Comparison of ENCODE assay signal across 17 cellular contexts in the genomic region with DNA sequence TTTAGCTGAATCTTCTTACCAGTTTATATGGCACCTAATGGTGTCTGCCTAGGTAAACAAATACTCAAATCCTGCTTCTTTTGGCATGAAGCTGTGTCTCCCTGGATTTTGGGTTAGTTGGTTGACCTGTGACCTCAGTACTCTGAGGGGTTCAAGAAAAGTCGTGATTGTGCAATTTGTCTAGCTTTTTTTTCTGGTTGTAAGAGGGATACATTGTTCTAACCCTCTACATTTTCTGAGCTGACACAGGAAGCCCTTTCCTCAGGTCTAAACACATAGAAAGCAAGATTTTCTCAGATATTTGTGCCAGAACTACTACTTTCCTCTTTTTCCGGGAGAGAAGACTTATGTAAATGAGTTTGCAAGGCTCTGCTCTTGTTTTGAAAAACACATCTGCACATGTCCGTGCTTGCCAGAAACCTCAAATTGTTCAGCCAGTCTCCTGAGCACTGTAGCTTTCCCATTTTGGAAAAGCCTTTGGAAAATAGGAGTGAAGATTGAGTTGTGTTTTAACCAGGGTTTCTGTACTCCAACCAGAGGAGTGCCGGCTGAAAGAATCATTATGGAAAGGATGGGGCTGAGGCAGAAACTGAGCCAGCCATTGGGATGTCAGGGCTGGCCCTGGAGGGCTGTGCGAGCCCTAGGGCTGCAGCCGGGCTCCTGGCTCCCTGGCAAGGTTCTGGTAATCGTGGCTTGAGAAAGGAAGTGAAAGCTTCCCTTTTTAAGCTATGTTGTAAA. TPM values are rescaled to one million over a fixed set of nuclear protein-coding genes. Genes with fewer than 3 reads are reported as not detected.
DNase-seq lines count a peak whose midpoint lies in the region; ATAC-seq and TF ChIP-seq lines count a peak whose summit lies in the region.
"Had no signal": no experiment of that assay in that cellular context is flagged by ENCODE, and none has a peak within 500 bp of the region (broad histone marks: within the 10 kb centered on the region; RNA-seq: fewer than 3 reads in every experiment).

No MANE protein-coding gene starts in this region.

- peaks cover 6% of the 10 kb centered on the region for H3K27me3 Mint-ChIP-seq in GM23338 (ENCODE audit: insufficient read depth, low read depth, poor library complexity)
- H3K27me3 Mint-ChIP-seq: activated naive CD8-positive, alpha-beta T cell treated with anti-CD3 and anti-CD28 coated beads, Interleukin-2, amount 10 ng/mL, durations not matched to agents 7 days and 5 days had no signal

- H3K9me3 Mint-ChIP-seq in GM23338, result peaks cover 39% of the 10 kb centered on the region
- H3K9me3 Mint-ChIP-seq: activated naive CD8-positive, alpha-beta T cell treated with anti-CD3 and anti-CD28 coated beads, Interleukin-2, amount 10 ng/mL, durations not matched to agents 7 days and 5 days had no signal

- ATAC-seq in GM23338, result no peak
- peak; percentile 25 to 83 (median 80) for ATAC-seq in heart right ventricle
- no peak for ATAC-seq in HG02571 (IDR thresholded peaks at IDR 0.05; ENCODE audit: unreplicated experiment)
- no peak for ATAC-seq in HG02623 (IDR thresholded peaks at IDR 0.05; ENCODE audit: unreplicated experiment)
- ATAC-seq: esophagus mucosa, T-helper 17 cell had no signal

- WGBS in heart right ventricle, 2 donors, result 30 to 48% methylated on average over 7 of the region's 7 CpGs
- 38 to 49% (median 39%) methylated on average over 7 of the region's 7 CpGs for WGBS in spleen, 5 donors

- no peak overlapping the region for H3K4me2 ChIP-seq in GM23338

- H4K20me1 ChIP-seq in GM23338 (replicated peaks; ENCODE audit: insufficient read depth), result no peaks in the 10 kb centered on the region

- no peaks in the 10 kb centered on the region for H3K79me2 ChIP-seq in GM23338 (replicated peaks; ENCODE audit: insufficient read depth)

- H3F3A ChIP-seq in GM23338 (replicated peaks; ENCODE audit: low read depth), result no peaks in the 10 kb centered on the region

- H3K27me3 ChIP-seq in GM23338 (ENCODE audit: insufficient read depth), result no peaks in the 10 kb centered on the region
- H3K27me3 ChIP-seq in heart right ventricle, result peaks cover 0 to 3% (median 0%) of the 10 kb centered on the region in 7 donors
- H3K27me3 ChIP-seq in spleen (replicated peaks in 1 of 7), result peaks cover 0 to 11% (median 0%) of the 10 kb centered on the region in 7 donors

- H3K9me3 ChIP-seq in heart right ventricle (peaks cover 0 to 30% (median 0%) of the 10 kb centered on the region in 11 donors), spleen (peaks cover 0 to 15% (median 0%) of the 10 kb centered on the region in 8 donors)

- intact Hi-C loops in heart right ventricle (cut with DNase I), result no loop called here
- intact Hi-C loops in spleen (cut with DNase I; ENCODE audit: low total_unique reads), result no loop called here

- in situ Hi-C loops in GM13977 (cut with MboI; ENCODE audit: low pct_unique_long_range_greater_than_20kb, low sequenced_read_pairs, unreplicated experiment), result no loop called here

- peak overlapping the region; percentile 78; the same call in 1 of the 2 replicates for H2AFZ ChIP-seq in GM23338

- H3K27ac ChIP-seq in GM23338 (ENCODE audit: low read depth) (no peak overlapping the region), heart right ventricle (peak overlapping the region in 9 of 10 donors; percentile 15 to 74 (median 57)), spleen (peak overlapping the region in 4 of 8 donors; percentile 15 to 37 (median 31))

- TF ChIP-seq POLR2A in spleen (IDR thresholded peaks at IDR 0.05), result no peak

- no peaks in the 10 kb centered on the region; the same call in 1 of the 2 replicates for H3K9me2 ChIP-seq in GM23338 (ENCODE audit: insufficient read depth)

- H3K4me1 Mint-ChIP-seq in GM23338, result no peaks in the 10 kb centered on the region
- H3K4me1 Mint-ChIP-seq: activated naive CD8-positive, alpha-beta T cell treated with anti-CD3 and anti-CD28 coated beads, Interleukin-2, amount 10 ng/mL, durations not matched to agents 7 days and 5 days; T-helper 17 cell had no signal

- H3K4me3 ChIP-seq in GM23338 (no peak overlapping the region), cardiac fibroblast (replicated peaks in 1 of 2; ENCODE audit: low read depth in 2 of 2, low read length in 2 of 2) (no peak overlapping the region), heart right ventricle (no peak overlapping the region), spleen (no peak overlapping the region)

- no peaks in the 10 kb centered on the region for H3K4me1 ChIP-seq in GM23338 (ENCODE audit: insufficient read depth)
- peaks cover 0 to 18% (median 12%) of the 10 kb centered on the region in 9 donors for H3K4me1 ChIP-seq in heart right ventricle
- no peaks in the 10 kb centered on the region for H3K4me1 ChIP-seq in spleen

- DNase-seq in GM23338 (ENCODE audit: low spot score) (no peak), cardiac fibroblast (ENCODE audit: low read depth in 2 of 2) (peak; percentile 15 to 33), heart right ventricle (peak; percentile 28 to 29), spleen (peak; percentile 38), GM13977 (ENCODE audit: low spot score) (no peak)
- DNase-seq in activated effector memory CD4-positive, alpha-beta T cell treated with Interleukin-2 at 50 U/mL for 16 hours, result no peak
- DNase-seq: activated CD4-positive, alpha-beta T cell treated with anti-CD3 and anti-CD28 coated beads for 1 hour; activated naive CD8-positive, alpha-beta T cell treated with anti-CD3 and anti-CD28 coated beads, Interleukin-2, amount 10 ng/mL, durations not matched to agents 7 days and 5 days; DMS79 treated with DMSO at 0.1 percent for 48 hours; Karpas-422; NCI-H2029 treated with DMSO at 0.1 percent for 48 hours; NCI-H82; stimulated activated CD4-positive, alpha-beta T cell treated with anti-CD3 and anti-CD28 coated beads, Interleukin-12 subunit alpha, Interleukin-12 subunit beta, amount 100 ng/mL, for 4 hours; T-helper 17 cell had no signal

- H3K27ac Mint-ChIP-seq in GM23338, result no peak overlapping the region
- H3K27ac Mint-ChIP-seq: activated naive CD8-positive, alpha-beta T cell treated with anti-CD3 and anti-CD28 coated beads, Interleukin-2, amount 10 ng/mL, durations not matched to agents 7 days and 5 days; T-helper 17 cell had no signal

- TF ChIP-seq CTCF in GM23338 (conservative IDR thresholded peaks at IDR 0.05; ENCODE audit: low read depth in 2 of 2) (no peak), cardiac fibroblast (IDR thresholded peaks at IDR 0.05; ENCODE audit: low read depth, low read length) (no peak), heart right ventricle (IDR thresholded peaks at IDR 0.05) (no peak), spleen (IDR thresholded peaks at IDR 0.05 in 8 of 11, conservative IDR thresholded peaks at IDR 0.05 in 3 of 11) (no peak), GM13977 (IDR thresholded peaks at IDR 0.05; ENCODE audit: extremely low read depth, insufficient read depth, missing control alignments) (no peak)

- no peak overlapping the region for H3K4me3 Mint-ChIP-seq in GM23338
- H3K4me3 Mint-ChIP-seq: activated naive CD8-positive, alpha-beta T cell treated with anti-CD3 and anti-CD28 coated beads, Interleukin-2, amount 10 ng/mL, durations not matched to agents 7 days and 5 days; T-helper 17 cell had no signal

- peaks cover 26% of the 10 kb centered on the region for H3K36me3 Mint-ChIP-seq in GM23338 (ENCODE audit: low read depth)
- H3K36me3 Mint-ChIP-seq: activated naive CD8-positive, alpha-beta T cell treated with anti-CD3 and anti-CD28 coated beads, Interleukin-2, amount 10 ng/mL, durations not matched to agents 7 days and 5 days had no signal

- H3K36me3 ChIP-seq in GM23338 (ENCODE audit: insufficient read depth) (no peaks in the 10 kb centered on the region), heart right ventricle (no peaks in the 10 kb centered on the region), spleen (no peaks in the 10 kb centered on the region)

RNA-seq across cellular contexts. Expression of a gene that starts 31.3 kb away (rescaled TPM):
- 47.3 and 53.8 TPM in 2 replicates for total RNA-seq in GM23338 (2014; rRNA removed; shearing (Covaris generic))
- polyA plus RNA-seq in GM23338 (2016; fragmentation: Nextera tagmentation; extraction: Ambion mirVana) (58.5 and 63.7 TPM in 2 replicates), heart right ventricle (10 to 100 TPM; 53.7 to 89.4 TPM), spleen (10 to 100 TPM; 22.7 to 64.5 (median 44.7) TPM)
- total RNA-seq in heart right ventricle (100 to 1,000 TPM in 7 of 10 donors, 10 to 100 TPM in 3; 54.2 to 275 (median 145) TPM), spleen (100 to 1,000 TPM; 262 to 549 (median 387) TPM)
- total RNA-seq: activated naive CD8-positive, alpha-beta T cell treated with anti-CD3 and anti-CD28 coated beads, Interleukin-2, amount 10 ng/mL, durations not matched to agents 7 days and 5 days had no signal

Comparison
In these comparisons a context has a peak if more than half of its experiments do, and no peak if none do; other contexts are left out.
1. ATAC-seq: peak in heart right ventricle (8 of 8); none in GM23338 (single experiment), HG02571 (single experiment) and HG02623 (single experiment).
2. DNase-seq: peak in cardiac fibroblast (2 of 2), heart right ventricle (2 of 2) and spleen (single experiment); none in GM23338 (single experiment), GM13977 (single experiment) and activated effector memory CD4-positive, alpha-beta T cell treated with Interleukin-2 at 50 U/mL for 16 hours (single experiment).